ENCODE assay signal across 1 cellular context in genomic region chr16:15601212-15601879, GRCh38.
A peak's percentile ranks its signal among the peaks of the same experiment; 100 is the strongest.
TF ChIP-seq lines count a peak whose summit lies in the region.

No MANE protein-coding gene starts in this region.

TF ChIP-seq in GM23338, 12 proteins besides CTCF, POLR2A, EP300 and RAD21:
- peak; percentile 92 for TF ChIP-seq REST (IDR thresholded peaks at IDR 0.05; ENCODE audit: unreplicated experiment)
- TF ChIP-seq NANOG (IDR thresholded peaks at IDR 0.05; ENCODE audit: borderline replicate concordance) = no peak
